In genomic region chr2:188293601-188294482, GRCh38 we compare ENCODE assay signal across 8 cellular contexts. TPM values are rescaled to one million over a fixed set of nuclear protein-coding genes. Genes with fewer than 3 reads are reported as not detected.
A peak's percentile ranks its signal among the peaks of the same experiment; 100 is the strongest.
DNase-seq lines count a peak whose midpoint lies in the region; ATAC-seq lines count a peak whose summit lies in the region.

No MANE protein-coding gene starts in this region.

- peaks cover 40% of the 10 kb centered on the region for H3K27me3 Mint-ChIP-seq in stimulated activated naive CD8-positive, alpha-beta T cell treated with anti-CD3 and anti-CD28 coated beads, Interleukin-15, amount 100 ng/mL, for 72 hours

- no peak overlapping the region for H3K4me3 Mint-ChIP-seq in stimulated activated naive CD8-positive, alpha-beta T cell treated with anti-CD3 and anti-CD28 coated beads, Interleukin-15, amount 100 ng/mL, for 72 hours

- no peak overlapping the region for H3K27ac Mint-ChIP-seq in stimulated activated naive CD8-positive, alpha-beta T cell treated with anti-CD3 and anti-CD28 coated beads, Interleukin-15, amount 100 ng/mL, for 72 hours

- no peak for ATAC-seq in stimulated activated naive CD8-positive, alpha-beta T cell treated with anti-CD3 and anti-CD28 coated beads, Interleukin-15, amount 100 ng/mL, for 72 hours

- peaks cover 20% of the 10 kb centered on the region for H3K4me1 Mint-ChIP-seq in stimulated activated naive CD8-positive, alpha-beta T cell treated with anti-CD3 and anti-CD28 coated beads, Interleukin-15, amount 100 ng/mL, for 72 hours

- no peaks in the 10 kb centered on the region for H3K9me3 Mint-ChIP-seq in stimulated activated naive CD8-positive, alpha-beta T cell treated with anti-CD3 and anti-CD28 coated beads, Interleukin-15, amount 100 ng/mL, for 72 hours

- peak; percentile 7 for DNase-seq in DMS153 (lab: John Stamatoyannopoulos, UW)
- peak; percentile 28 to 64 for DNase-seq in NCI-H524 (lab: John Stamatoyannopoulos, UW)
- DNase-seq in ecto neural progenitor cell (ENCODE audit: low spot score), result peak; percentile 54
- DNase-seq in medulla oblongata (ENCODE audit: extremely low spot score), result peak; percentile 56
- DNase-seq in ureter (ENCODE audit: low spot score), result peak; percentile 65
- no peak for DNase-seq in SKM-1 treated with dmso at 0.1 percent for 144 hours (lab: John Stamatoyannopoulos, UW; ENCODE audit: unreplicated experiment)
- DNase-seq in stimulated activated naive CD8-positive, alpha-beta T cell treated with anti-CD3 and anti-CD28 coated beads, Interleukin-15, amount 100 ng/mL, for 72 hours, result no peak
- DNase-seq in GDM1 (lab: John Stamatoyannopoulos, UW), result no peak

RNA-seq across cellular contexts. Expression of gene GULP1, which starts 2.2 kb away (rescaled TPM):
- 19.9 TPM for total RNA-seq in ureter

Comparison
In these comparisons a context has a peak if more than half of its experiments do, and no peak if none do; other contexts are left out.
1. DNase-seq: peak in DMS153 (single experiment), NCI-H524 (2 of 2), ecto neural progenitor cell (single experiment), medulla oblongata (single experiment) and ureter (single experiment); none in SKM-1 treated with dmso at 0.1 percent for 144 hours (single experiment), stimulated activated naive CD8-positive, alpha-beta T cell treated with anti-CD3 and anti-CD28 coated beads, Interleukin-15, amount 100 ng/mL, for 72 hours (0 of 2) and GDM1 (single experiment).